Comparison of ENCODE assay signal across 9 cellular contexts in the genomic region with DNA sequence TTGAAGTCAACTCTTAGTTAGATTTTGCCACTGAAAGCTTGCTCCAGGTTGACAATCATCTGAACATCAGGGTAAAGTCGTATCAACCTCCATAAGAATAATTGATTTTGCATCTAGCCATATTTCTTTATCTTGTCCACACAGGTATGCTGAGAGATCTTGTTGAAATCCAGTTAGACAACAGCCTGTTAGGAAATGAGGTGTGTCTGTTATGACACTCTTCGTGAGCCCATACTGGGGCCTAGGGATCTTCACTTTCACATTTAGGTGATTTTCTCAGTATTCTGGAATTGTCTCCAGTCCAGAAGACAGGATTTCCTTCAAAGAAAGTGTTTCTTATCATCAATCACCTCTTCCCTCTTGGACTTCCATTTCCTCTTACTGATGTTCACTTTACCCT. TPM values are rescaled to one million over a fixed set of nuclear protein-coding genes. Genes with fewer than 3 reads are reported as not detected.
DNase-seq lines count a peak whose midpoint lies in the region; FAIRE-seq and TF ChIP-seq lines count a peak whose summit lies in the region.
"Had no signal": no experiment of that assay in that cellular context is flagged by ENCODE, and none has a peak within 500 bp of the region (broad histone marks: within the 10 kb centered on the region; RNA-seq: fewer than 3 reads in every experiment).

No MANE protein-coding gene starts in this region.

- peak overlapping the region; percentile 84 for H3K4me2 ChIP-seq in keratinocyte (ENCODE audit: control insufficient read depth, extremely low read depth, insufficient read depth, low read depth, low read length)

- WGBS in endodermal cell (ENCODE audit: insufficient coverage in 1 of 2, insufficient read length in 1 of 2), 2 experiments: 82 to 91% methylated on average over 2 of the region's 2 CpGs

- H3K27me3 ChIP-seq in keratinocyte (ENCODE audit: control insufficient read depth, extremely low read depth, insufficient read depth, low read length): no peaks in the 10 kb centered on the region
- H3K27me3 ChIP-seq in endodermal cell (ENCODE audit: control insufficient read depth, insufficient read depth, low read length, poor library complexity, severe bottlenecking): no peaks in the 10 kb centered on the region
- H3K27me3 ChIP-seq: ascending aorta had no signal

- peak; percentile 96 for FAIRE-seq in keratinocyte (lab: Jason Lieb, UNC)
- FAIRE-seq: small intestine had no signal

- peak overlapping the region in 2 of 3 experiments; percentile 22 to 36 for H3K4me3 ChIP-seq in keratinocyte (ENCODE audit: control insufficient read depth in 2 of 3, extremely low read depth in 1 of 3, insufficient read depth in 2 of 3, low read depth in 1 of 3, low read length in 3 of 3)
- H3K4me3 ChIP-seq in endodermal cell (ENCODE audit: low read length): no peak overlapping the region
- H3K4me3 ChIP-seq: ascending aorta had no signal

- H3K4me3 Mint-ChIP-seq in endodermal cell: no peak overlapping the region
- H3K4me3 Mint-ChIP-seq: naive B cell had no signal

- H3K9me3 Mint-ChIP-seq in endodermal cell: no peaks in the 10 kb centered on the region
- H3K9me3 Mint-ChIP-seq: naive B cell had no signal

- H3K36me3 Mint-ChIP-seq in endodermal cell (ENCODE audit: low read depth): peaks cover 25% of the 10 kb centered on the region

- peak overlapping the region; percentile 93 for H3K27ac ChIP-seq in keratinocyte (ENCODE audit: control insufficient read depth, insufficient read depth, low read length)
- no peak overlapping the region for H3K27ac ChIP-seq in endodermal cell (ENCODE audit: low read depth, low read length)
- H3K27ac ChIP-seq: ascending aorta had no signal

- H3K9ac ChIP-seq in keratinocyte (ENCODE audit: control insufficient read depth, extremely low read depth, insufficient read depth, low read length): peak overlapping the region; percentile 49
- no peak overlapping the region for H3K9ac ChIP-seq in endodermal cell (ENCODE audit: extremely low read depth, low read length, poor library complexity, severe bottlenecking)

- peaks cover 9 to 18% of the 10 kb centered on the region in 2 experiments for H3K36me3 ChIP-seq in keratinocyte (ENCODE audit: control insufficient read depth in 2 of 2, extremely low read depth in 1 of 2, insufficient read depth in 2 of 2, low read length in 2 of 2)
- H3K36me3 ChIP-seq in endodermal cell (ENCODE audit: control insufficient read depth, insufficient read depth, low read length): peaks cover 26% of the 10 kb centered on the region

- H3K4me1 ChIP-seq in keratinocyte (ENCODE audit: control insufficient read depth, extremely low read depth, insufficient read depth, low read length): peaks cover 31% of the 10 kb centered on the region
- no peaks in the 10 kb centered on the region for H3K4me1 ChIP-seq in endodermal cell (ENCODE audit: control insufficient read depth, insufficient read depth, low read length)
- H3K4me1 ChIP-seq: ascending aorta had no signal

- H3K27ac Mint-ChIP-seq in endodermal cell: no peak overlapping the region
- H3K27ac Mint-ChIP-seq: naive B cell had no signal

- H3K9me1 ChIP-seq in keratinocyte (ENCODE audit: control insufficient read depth, extremely low read depth, insufficient read depth, low read length): no peaks in the 10 kb centered on the region

- H3K79me2 ChIP-seq in keratinocyte (ENCODE audit: control insufficient read depth, insufficient read depth, low read length): no peaks in the 10 kb centered on the region

- H2AFZ ChIP-seq in keratinocyte (ENCODE audit: control insufficient read depth, low read length): peak overlapping the region; percentile 41

- H3K9me3 ChIP-seq in keratinocyte (ENCODE audit: control insufficient read depth, low read depth, low read length): no peaks in the 10 kb centered on the region
- no peaks in the 10 kb centered on the region for H3K9me3 ChIP-seq in endodermal cell (ENCODE audit: control insufficient read depth, low read length)
- H3K9me3 ChIP-seq: ascending aorta had no signal

- H3K27me3 Mint-ChIP-seq in endodermal cell (ENCODE audit: insufficient read depth): no peaks in the 10 kb centered on the region

- dilution Hi-C loops in keratinocyte (cut with MboI; ENCODE audit: extremely low pct_ligation_motif_present, low sequenced_read_pairs): no loop called here

- no peaks in the 10 kb centered on the region for H4K20me1 ChIP-seq in keratinocyte (ENCODE audit: control insufficient read depth, extremely low read depth, insufficient read depth, low read length)

- TF ChIP-seq CTCF in keratinocyte (optimal IDR thresholded peaks at IDR 0.05 in 1 of 3, IDR thresholded peaks at IDR 0.05 in 1 of 3, conservative IDR thresholded peaks at IDR 0.05 in 1 of 3; ENCODE audit: extremely low read depth in 1 of 3, insufficient read depth in 2 of 3, low read length in 3 of 3): no peak
- no peak for TF ChIP-seq CTCF in endodermal cell (conservative IDR thresholded peaks at IDR 0.05)

- H3K4me1 Mint-ChIP-seq in endodermal cell: no peaks in the 10 kb centered on the region
- H3K4me1 Mint-ChIP-seq: naive B cell had no signal

- DNase-seq in RPMI7951 (ENCODE audit: low read depth) (peak; percentile 13), keratinocyte (ENCODE audit: low read depth, low spot score) (no peak), endodermal cell (no peak), GM19238 (ENCODE audit: insufficient read length, low spot score) (no peak)
- DNase-seq: naive B cell, NCI-H1105, NCI-H526, small intestine had no signal

RNA-seq across cellular contexts. Expression of gene DNAJB11, which starts 18.1 kb away (rescaled TPM):
- 80.0 and 94.7 TPM in 2 replicates for total RNA-seq in RPMI7951 (2014; rRNA removed; shearing (Covaris generic))
- polyA plus RNA-seq in keratinocyte: 29.2 to 61.8 TPM (median 51.9 TPM) in 3 replicates
- 120 TPM for polyA plus RNA-seq in keratinocyte (2011; ENCODE audit: low read depth)
- polyA plus RNA-seq in keratinocyte (2011; cell fraction: cytosol; rRNA removed): 22.2 and 25.9 TPM in 2 replicates
- polyA plus RNA-seq in keratinocyte (2011; cell fraction: nucleus; rRNA removed): 54.9 and 91.4 TPM in 2 replicates
- 44.9 and 73.0 TPM in 2 replicates for polyA plus RNA-seq in keratinocyte (2012; ENCODE audit: low replicate concordance)
- 6.5 to 19.7 TPM (median 9.0 TPM) in 3 replicates for polyA minus RNA-seq in keratinocyte
- 13.0 TPM for polyA minus RNA-seq in keratinocyte (2011; cell fraction: cytosol; rRNA and poly(A)+ RNA removed)
- 19.3 and 31.4 TPM in 2 replicates for polyA minus RNA-seq in keratinocyte (2011; cell fraction: nucleus; rRNA and poly(A)+ RNA removed)
- 10 to 100 TPM; 59.8 to 81.5 TPM for total RNA-seq in endodermal cell
- 76.4 TPM for polyA plus RNA-seq in endodermal cell (2013, experiment 1 of 2)
- 68.8 TPM for polyA plus RNA-seq in endodermal cell (2013, experiment 2 of 2)

RNA-seq across cellular contexts. Expression of gene TBCCD1, which starts 21.5 kb away (rescaled TPM):
- 18.1 and 22.6 TPM in 2 replicates for total RNA-seq in RPMI7951 (2014; rRNA removed; shearing (Covaris generic))
- polyA plus RNA-seq in keratinocyte: 14.2 to 15.8 TPM (median 15.0 TPM) in 3 replicates
- polyA plus RNA-seq in keratinocyte (2011; ENCODE audit: low read depth): 8.8 TPM
- polyA plus RNA-seq in keratinocyte (2011; cell fraction: cytosol; rRNA removed): 9.0 and 15.3 TPM in 2 replicates
- 15.9 and 17.3 TPM in 2 replicates for polyA plus RNA-seq in keratinocyte (2011; cell fraction: nucleus; rRNA removed)
- polyA plus RNA-seq in keratinocyte (2012; ENCODE audit: low replicate concordance): 8.3 TPM in 2 replicates
- polyA minus RNA-seq in keratinocyte: 7.0 to 24.6 TPM (median 18.3 TPM) in 3 replicates
- polyA minus RNA-seq in keratinocyte (2011; cell fraction: cytosol; rRNA and poly(A)+ RNA removed): 10.9 TPM
- 9.7 and 16.9 TPM in 2 replicates for polyA minus RNA-seq in keratinocyte (2011; cell fraction: nucleus; rRNA and poly(A)+ RNA removed)
- 10 to 100 TPM; 11.9 to 14.0 TPM for total RNA-seq in endodermal cell
- polyA plus RNA-seq in endodermal cell (2013, experiment 1 of 2): 18.8 TPM
- polyA plus RNA-seq in endodermal cell (2013, experiment 2 of 2): 20.2 TPM

RNA-seq across cellular contexts. Expression of gene AHSG, which starts 24.2 kb away (rescaled TPM):
- not detected in 2 replicates for total RNA-seq in RPMI7951 (2014; rRNA removed; shearing (Covaris generic))
- polyA plus RNA-seq in keratinocyte: 0.42 to 0.73 TPM (median 0.59 TPM) in 3 replicates
- 1.2 TPM for polyA plus RNA-seq in keratinocyte (2011; ENCODE audit: low read depth)
- polyA plus RNA-seq in keratinocyte (2011; cell fraction: cytosol; rRNA removed): 0.51 and 0.88 TPM in 2 replicates
- 0.29 and 0.59 TPM in 2 replicates for polyA plus RNA-seq in keratinocyte (2011; cell fraction: nucleus; rRNA removed)
- 0.50 and 0.95 TPM in 2 replicates for polyA plus RNA-seq in keratinocyte (2012; ENCODE audit: low replicate concordance)
- polyA minus RNA-seq in keratinocyte: 0.42 to 3.3 TPM (median 0.63 TPM) in 3 replicates
- not detected for polyA minus RNA-seq in keratinocyte (2011; cell fraction: cytosol; rRNA and poly(A)+ RNA removed)
- 0.32 TPM in 1 of 2 replicates, not detected in the other for polyA minus RNA-seq in keratinocyte (2011; cell fraction: nucleus; rRNA and poly(A)+ RNA removed)
- not detected for total RNA-seq in endodermal cell
- 0.25 TPM for polyA plus RNA-seq in endodermal cell (2013, experiment 1 of 2)
- polyA plus RNA-seq in endodermal cell (2013, experiment 2 of 2): 0.33 TPM

RNA-seq across cellular contexts. Expression of gene CRYGS, which starts 44.4 kb away (rescaled TPM):
- 0.49 and 1.1 TPM in 2 replicates for total RNA-seq in RPMI7951 (2014; rRNA removed; shearing (Covaris generic))
- 1.1 to 5.2 TPM (median 3.4 TPM) in 3 replicates for polyA plus RNA-seq in keratinocyte
- 0.86 TPM for polyA plus RNA-seq in keratinocyte (2011; ENCODE audit: low read depth)
- 0.12 and 0.18 TPM in 2 replicates for polyA plus RNA-seq in keratinocyte (2011; cell fraction: cytosol; rRNA removed)
- polyA plus RNA-seq in keratinocyte (2011; cell fraction: nucleus; rRNA removed): 11.1 and 12.5 TPM in 2 replicates
- polyA plus RNA-seq in keratinocyte (2012; ENCODE audit: low replicate concordance): 1.2 and 3.3 TPM in 2 replicates
- 1.5 to 3.6 TPM in 2 of 3 replicates, not detected in the other for polyA minus RNA-seq in keratinocyte
- not detected for polyA minus RNA-seq in keratinocyte (2011; cell fraction: cytosol; rRNA and poly(A)+ RNA removed)
- 4.0 and 4.2 TPM in 2 replicates for polyA minus RNA-seq in keratinocyte (2011; cell fraction: nucleus; rRNA and poly(A)+ RNA removed)
- total RNA-seq in endodermal cell: 1 to 10 TPM; 2.0 to 2.4 TPM
- 2.9 TPM for polyA plus RNA-seq in endodermal cell (2013, experiment 1 of 2)
- 2.7 TPM for polyA plus RNA-seq in endodermal cell (2013, experiment 2 of 2)
- total RNA-seq: ascending aorta had no signal

RNA-seq across cellular contexts. Expression of gene FETUB, which starts 51.6 kb away (rescaled TPM):
- not detected in 2 replicates for total RNA-seq in RPMI7951 (2014; rRNA removed; shearing (Covaris generic))
- 0.05 to 0.35 TPM (median 0.25 TPM) in 3 replicates for polyA plus RNA-seq in keratinocyte
- polyA plus RNA-seq in keratinocyte (2011; ENCODE audit: low read depth): 0.66 TPM
- 0.10 and 0.24 TPM in 2 replicates for polyA plus RNA-seq in keratinocyte (2011; cell fraction: cytosol; rRNA removed)
- 0.51 and 0.83 TPM in 2 replicates for polyA plus RNA-seq in keratinocyte (2011; cell fraction: nucleus; rRNA removed)
- 0.18 and 1.8 TPM in 2 replicates for polyA plus RNA-seq in keratinocyte (2012; ENCODE audit: low replicate concordance)
- 0.19 to 0.66 TPM (median 0.53 TPM) in 3 replicates for polyA minus RNA-seq in keratinocyte
- polyA minus RNA-seq in keratinocyte (2011; cell fraction: cytosol; rRNA and poly(A)+ RNA removed): not detected
- polyA minus RNA-seq in keratinocyte (2011; cell fraction: nucleus; rRNA and poly(A)+ RNA removed): 0.54 and 0.95 TPM in 2 replicates
- not detected for total RNA-seq in endodermal cell
- not detected for polyA plus RNA-seq in endodermal cell (2013, experiment 1 of 2)
- polyA plus RNA-seq in endodermal cell (2013, experiment 2 of 2): not detected
- total RNA-seq: ascending aorta had no signal
- polyA plus RNA-seq: small intestine had no signal
